ENCODE assay signal across 28 cellular contexts in the genomic region with DNA sequence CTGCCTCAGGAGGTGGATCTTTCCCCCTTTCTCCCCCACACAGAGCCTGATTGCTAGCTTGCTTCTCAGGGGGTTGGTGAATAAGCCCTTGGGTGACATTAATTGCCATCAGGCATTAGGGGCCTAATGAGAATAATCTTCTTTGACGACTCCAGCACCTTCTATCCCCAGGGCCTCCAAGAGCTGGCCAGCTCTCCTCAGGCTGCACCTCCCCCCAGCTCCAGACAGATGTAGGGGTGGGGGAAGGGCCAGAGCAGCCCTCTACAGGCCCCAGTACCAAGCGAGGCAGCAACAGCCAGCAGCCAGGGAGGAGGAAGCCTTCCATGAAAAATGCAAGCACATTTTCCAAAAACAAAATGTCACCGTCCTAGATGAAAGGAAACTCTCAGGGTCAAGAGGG.
DNase-seq lines count a peak whose midpoint lies in the region; ATAC-seq and TF ChIP-seq lines count a peak whose summit lies in the region.
"Had no signal": no experiment of that assay in that cellular context is flagged by ENCODE, and none has a peak within 500 bp of the region (broad histone marks: within the 10 kb centered on the region; RNA-seq: fewer than 3 reads in every experiment).

No MANE protein-coding gene starts in this region.

- DNase-seq in NCI-H2227 (lab: John Stamatoyannopoulos, UW; ENCODE audit: unreplicated experiment) (peak; percentile 36), NCI-H2227 treated with DMSO at 0.1 percent for 48 hours (lab: John Stamatoyannopoulos, UW) (no peak), WERI-Rb-1 (peak; percentile 85), iPS-NIHi7 (ENCODE audit: extremely low spot score) (peak; percentile 65), DMS79 treated with DMSO at 0.1 percent for 48 hours (lab: John Stamatoyannopoulos, UW) (no peak), medulla oblongata (ENCODE audit: extremely low spot score) (no peak)
- DNase-seq in stimulated activated effector memory CD8-positive, alpha-beta T cell treated with anti-CD3 and anti-CD28 coated beads, Interleukin-12 subunit alpha, Interleukin-12 subunit beta, amount 100 ng/mL, for 72 hours (ENCODE audit: low spot score in 2 of 2) = no peak
- DNase-seq: activated CD4-positive, alpha-beta T cell treated with anti-CD3 and anti-CD28 coated beads, Interleukin-2, amount 50 U/mL, for 1 hour; activated CD8-positive, alpha-beta memory T cell treated with anti-CD3 and anti-CD28 coated beads, Interleukin-2, amount 50 U/mL, for 48 hours; activated effector memory CD4-positive, alpha-beta T cell treated with anti-CD3 and anti-CD28 coated beads, Interleukin-2, amount 50 U/mL, for 16 hours; amygdala; central memory CD4-positive, alpha-beta T cell; DMS153; effector memory CD8-positive, alpha-beta T cell; head of caudate nucleus; HFFc6; islet precursor cell; mammary epithelial cell; MM.1S; naive B cell; NCI-H146; NCI-H345; stimulated activated CD8-positive, alpha-beta memory T cell treated with anti-CD3 and anti-CD28 coated beads, Interleukin-4, amount 100 ng/mL, for 48 hours; substantia nigra had no signal

- H3K4me1 Mint-ChIP-seq in stimulated activated effector memory CD8-positive, alpha-beta T cell treated with anti-CD3 and anti-CD28 coated beads, Interleukin-12 subunit alpha, Interleukin-12 subunit beta, amount 100 ng/mL, for 72 hours = peaks cover 13% of the 10 kb centered on the region

- no peak overlapping the region for H3K4me3 ChIP-seq in WERI-Rb-1 (ENCODE audit: low read depth, low read length)

- H3K36me3 ChIP-seq in WERI-Rb-1 = no peaks in the 10 kb centered on the region
- H3K36me3 ChIP-seq: vagina had no signal

- H3K36me3 Mint-ChIP-seq in stimulated activated effector memory CD8-positive, alpha-beta T cell treated with anti-CD3 and anti-CD28 coated beads, Interleukin-12 subunit alpha, Interleukin-12 subunit beta, amount 100 ng/mL, for 72 hours = no peaks in the 10 kb centered on the region
- H3K36me3 Mint-ChIP-seq: naive B cell had no signal

- peaks cover 63% of the 10 kb centered on the region for H3K27me3 ChIP-seq in WERI-Rb-1 (ENCODE audit: insufficient read depth, low read depth, severe bottlenecking)

- ATAC-seq in stimulated activated effector memory CD8-positive, alpha-beta T cell treated with anti-CD3 and anti-CD28 coated beads, Interleukin-12 subunit alpha, Interleukin-12 subunit beta, amount 100 ng/mL, for 72 hours = no peak
- no peak for ATAC-seq in GM18907 (IDR thresholded peaks at IDR 0.05; ENCODE audit: unreplicated experiment)
- ATAC-seq: effector memory CD8-positive, alpha-beta T cell had no signal

- H3K27ac Mint-ChIP-seq in stimulated activated effector memory CD8-positive, alpha-beta T cell treated with anti-CD3 and anti-CD28 coated beads, Interleukin-12 subunit alpha, Interleukin-12 subunit beta, amount 100 ng/mL, for 72 hours = no peak overlapping the region
- H3K27ac Mint-ChIP-seq: effector memory CD8-positive, alpha-beta T cell; HFFc6; naive B cell had no signal

- H3K27ac ChIP-seq in WERI-Rb-1 = no peak overlapping the region
- H3K27ac ChIP-seq: HL-60, RWPE1, vagina had no signal

- no peaks in the 10 kb centered on the region for H3K9me3 Mint-ChIP-seq in stimulated activated effector memory CD8-positive, alpha-beta T cell treated with anti-CD3 and anti-CD28 coated beads, Interleukin-12 subunit alpha, Interleukin-12 subunit beta, amount 100 ng/mL, for 72 hours
- H3K9me3 Mint-ChIP-seq: effector memory CD8-positive, alpha-beta T cell; HFFc6 had no signal

- TF ChIP-seq CTCF in WERI-Rb-1 (IDR thresholded peaks at IDR 0.05; ENCODE audit: low read depth, low read length) = no peak

- peaks cover 7% of the 10 kb centered on the region for H3K9me3 ChIP-seq in WERI-Rb-1 (ENCODE audit: severe bottlenecking)
- H3K9me3 ChIP-seq: vagina had no signal

- peak overlapping the region; percentile 69 for H3K4me3 Mint-ChIP-seq in stimulated activated effector memory CD8-positive, alpha-beta T cell treated with anti-CD3 and anti-CD28 coated beads, Interleukin-12 subunit alpha, Interleukin-12 subunit beta, amount 100 ng/mL, for 72 hours
- H3K4me3 Mint-ChIP-seq: HFFc6 had no signal

Comparison
In these comparisons a context has a peak if more than half of its experiments do, and no peak if none do; other contexts are left out.
1. DNase-seq: peak in NCI-H2227 (single experiment), WERI-Rb-1 (single experiment) and iPS-NIHi7 (single experiment); none in NCI-H2227 treated with DMSO at 0.1 percent for 48 hours (single experiment), stimulated activated effector memory CD8-positive, alpha-beta T cell treated with anti-CD3 and anti-CD28 coated beads, Interleukin-12 subunit alpha, Interleukin-12 subunit beta, amount 100 ng/mL, for 72 hours (0 of 2), DMS79 treated with DMSO at 0.1 percent for 48 hours (single experiment) and medulla oblongata (single experiment).